In the genomic region with DNA sequence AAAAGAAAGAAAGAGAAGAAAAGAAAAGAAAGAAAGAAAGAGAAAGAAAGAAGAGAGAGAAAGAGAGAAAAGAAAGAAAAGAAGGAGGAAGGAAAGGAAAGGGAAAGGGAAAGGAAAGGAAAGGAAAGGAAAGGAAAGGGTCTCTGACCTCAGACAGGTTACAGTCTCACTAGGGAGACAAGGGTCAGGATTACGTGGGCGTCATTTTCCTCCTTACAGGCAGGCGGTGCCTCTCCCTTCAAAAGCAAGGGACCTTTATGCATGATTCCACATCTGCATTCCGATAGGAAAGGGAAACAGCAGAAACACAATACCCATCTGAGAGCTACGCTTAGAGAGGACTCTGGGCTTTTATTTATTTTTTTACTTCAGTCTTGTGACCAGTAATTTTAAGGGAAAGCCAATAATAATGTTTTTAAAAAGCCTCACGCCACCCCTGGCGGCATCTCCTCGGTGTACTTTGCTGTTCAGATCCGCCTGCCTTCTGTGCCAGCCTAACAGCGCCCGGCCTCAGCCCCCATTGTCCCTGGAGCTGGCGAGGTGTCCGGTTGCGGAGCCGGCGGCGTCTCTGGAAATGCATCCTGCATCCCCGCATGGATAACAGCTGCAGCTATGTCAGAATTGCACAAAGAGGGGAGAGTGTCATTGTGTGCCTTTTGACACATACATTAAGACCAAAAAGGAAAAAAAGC, we compare ENCODE assay signal across 8 cellular contexts. TPM values are rescaled to one million over a fixed set of nuclear protein-coding genes. Genes with fewer than 3 reads are reported as not detected.
DNase-seq lines count a peak whose midpoint lies in the region; ATAC-seq and TF ChIP-seq lines count a peak whose summit lies in the region.

No MANE protein-coding gene starts in this region.

- no peak overlapping the region for H3K9ac ChIP-seq in muscle layer of colon (ENCODE audit: low read length)

- H3K4me3 ChIP-seq in fibroblast of pulmonary artery (replicated peaks; ENCODE audit: low read depth, low read length) (peak overlapping the region; percentile 70), muscle layer of colon (ENCODE audit: low read depth in 1 of 2, low read length in 2 of 2) (peak overlapping the region; percentile 14 to 58), uterus (peak overlapping the region; percentile 40 to 68)

- POLR2A ChIA-PET in activated CD8-positive, alpha-beta T cell treated with anti-CD3 and anti-CD28 coated beads, Interleukin-2, amount 10 ng/mL, durations not matched to agents 7 days and 5 days (lab: Charles Lee) = interaction anchor here (0.8 kb wide), 1 partner anchor 12 kb away, joined by 3 read pairs; no protein-coding TSS in a partner anchor

- peaks cover 16% of the 10 kb centered on the region for H3K27me3 Mint-ChIP-seq in activated CD8-positive, alpha-beta T cell treated with anti-CD3 and anti-CD28 coated beads, Interleukin-2, amount 10 ng/mL, durations not matched to agents 7 days and 5 days (ENCODE audit: low read depth)

- CTCF ChIA-PET in activated CD8-positive, alpha-beta T cell treated with anti-CD3 and anti-CD28 coated beads, Interleukin-2, amount 10 ng/mL, durations not matched to agents 7 days and 5 days (lab: Charles Lee) = interaction anchor here (0.7 to 3.5 kb wide), 6 partner anchors 15 to 402 kb away, joined by 3 to 25 read pairs (median 3); no protein-coding TSS in a partner anchor

- no peaks in the 10 kb centered on the region for H3K36me3 ChIP-seq in muscle layer of colon (ENCODE audit: insufficient read depth, low read length)
- H3K36me3 ChIP-seq in uterus = no peaks in the 10 kb centered on the region

- peak; percentile 32 for ATAC-seq in activated CD8-positive, alpha-beta T cell treated with anti-CD3 and anti-CD28 coated beads, Interleukin-2, amount 10 ng/mL, durations not matched to agents 7 days and 5 days
- no peak for ATAC-seq in GM19351 (IDR thresholded peaks at IDR 0.05; ENCODE audit: unreplicated experiment)

- intact Hi-C loops in uterus (cut with DNase I; ENCODE audit: low total_unique reads) = no loop called here

- H3K27ac Mint-ChIP-seq in activated CD8-positive, alpha-beta T cell treated with anti-CD3 and anti-CD28 coated beads, Interleukin-2, amount 10 ng/mL, durations not matched to agents 7 days and 5 days = peak overlapping the region; percentile 84

- no peak for TF ChIP-seq POLR2A in uterus (IDR thresholded peaks at IDR 0.05)

- no peaks in the 10 kb centered on the region for H3K9me3 ChIP-seq in muscle layer of colon (ENCODE audit: low read length)
- H3K9me3 ChIP-seq in uterus = no peaks in the 10 kb centered on the region

- peaks cover 8% of the 10 kb centered on the region for H3K4me1 ChIP-seq in muscle layer of colon (ENCODE audit: insufficient read depth, low read length)
- H3K4me1 ChIP-seq in uterus = no peaks in the 10 kb centered on the region

- H3K4me1 Mint-ChIP-seq in activated CD8-positive, alpha-beta T cell treated with anti-CD3 and anti-CD28 coated beads, Interleukin-2, amount 10 ng/mL, durations not matched to agents 7 days and 5 days (ENCODE audit: low read depth) = peaks cover 32% of the 10 kb centered on the region

- H3K27me3 ChIP-seq in muscle layer of colon (ENCODE audit: control insufficient read depth in 1 of 2, insufficient read depth in 2 of 2, low read length in 2 of 2) = peaks cover 0 to 9% of the 10 kb centered on the region in 2 donors
- no peaks in the 10 kb centered on the region for H3K27me3 ChIP-seq in uterus

- H3K27ac ChIP-seq in muscle layer of colon (ENCODE audit: low read depth, low read length) (no peak overlapping the region), uterus (peak overlapping the region; percentile 56 to 73)

- peak; percentile 72 for DNase-seq in GM03348 (ENCODE audit: low spot score)
- DNase-seq in NCI-H1694 treated with DMSO at 0.1 percent for 48 hours (lab: John Stamatoyannopoulos, UW) = peak; percentile 24
- peak; percentile 38 for DNase-seq in activated CD8-positive, alpha-beta T cell treated with anti-CD3 and anti-CD28 coated beads, Interleukin-2, amount 10 ng/mL, durations not matched to agents 7 days and 5 days
- DNase-seq in fibroblast of pulmonary artery (ENCODE audit: low read depth) = peak; percentile 57
- no peak for DNase-seq in uterus
- no peak for DNase-seq in cortex of kidney (lab: John Stamatoyannopoulos, UW)

- peak overlapping the region; percentile 84 for H3K4me3 Mint-ChIP-seq in activated CD8-positive, alpha-beta T cell treated with anti-CD3 and anti-CD28 coated beads, Interleukin-2, amount 10 ng/mL, durations not matched to agents 7 days and 5 days

- no peaks in the 10 kb centered on the region for H3K9me3 Mint-ChIP-seq in activated CD8-positive, alpha-beta T cell treated with anti-CD3 and anti-CD28 coated beads, Interleukin-2, amount 10 ng/mL, durations not matched to agents 7 days and 5 days (ENCODE audit: insufficient read depth)

- H3K36me3 Mint-ChIP-seq in activated CD8-positive, alpha-beta T cell treated with anti-CD3 and anti-CD28 coated beads, Interleukin-2, amount 10 ng/mL, durations not matched to agents 7 days and 5 days (ENCODE audit: low read depth) = peaks cover 3% of the 10 kb centered on the region

- TF ChIP-seq CTCF in fibroblast of pulmonary artery (IDR thresholded peaks at IDR 0.05; ENCODE audit: low read length, missing control alignments) (peak; percentile 10), uterus (IDR thresholded peaks at IDR 0.05) (peak in 2 of 4 experiments; percentile 20 to 33)

RNA-seq across cellular contexts. Expression of a gene that starts 0.9 kb away (rescaled TPM):
- 10 to 100 TPM; 36.2 to 37.4 TPM for total RNA-seq in activated CD8-positive, alpha-beta T cell treated with anti-CD3 and anti-CD28 coated beads, Interleukin-2, amount 10 ng/mL, durations not matched to agents 7 days and 5 days
- 10 to 100 TPM in 3 of 4 donors, 1 to 10 TPM in 1; 2.9 to 31.3 (median 25.8) TPM for total RNA-seq in uterus

Comparison
In these comparisons a context has a peak if more than half of its experiments do, and no peak if none do; other contexts are left out.
1. DNase-seq: peak in GM03348 (single experiment), NCI-H1694 treated with DMSO at 0.1 percent for 48 hours (single experiment), activated CD8-positive, alpha-beta T cell treated with anti-CD3 and anti-CD28 coated beads, Interleukin-2, amount 10 ng/mL, durations not matched to agents 7 days and 5 days (single experiment) and fibroblast of pulmonary artery (single experiment); none in uterus (0 of 2) and cortex of kidney (single experiment).
2. Peak in every context shown above with its lines, with median percentiles within 50 percentile points of each other: H3K4me3 ChIP-seq.